34 cellular contexts compared by ENCODE assay signal in the genomic region with DNA sequence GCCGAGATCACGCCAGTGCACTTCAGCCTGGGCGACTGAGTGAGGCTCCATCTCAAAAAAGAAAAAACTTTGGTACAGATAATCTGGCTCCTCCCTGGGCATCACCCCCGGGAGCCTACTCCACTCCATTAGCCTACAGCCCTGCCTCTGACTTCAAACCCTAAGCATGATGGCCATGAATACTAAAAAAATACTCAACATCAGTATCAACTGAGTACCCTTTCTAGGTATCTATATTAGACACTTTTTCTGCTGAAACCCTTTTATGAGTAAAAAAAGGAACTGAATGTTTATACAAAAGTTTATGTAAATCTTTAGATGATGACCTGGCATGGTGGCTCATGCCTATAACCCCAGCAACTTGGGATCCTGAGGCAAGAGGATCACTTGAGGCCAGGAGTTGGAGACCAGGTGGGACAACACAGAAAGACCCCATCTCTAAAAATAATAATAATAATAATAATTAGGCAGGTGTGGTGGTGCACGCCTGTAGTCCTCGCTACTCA. TPM values are rescaled to one million over a fixed set of nuclear protein-coding genes. Genes with fewer than 3 reads are reported as not detected.
"Had no signal": no experiment of that assay in that cellular context is flagged by ENCODE, and none has a peak within 500 bp of the region (broad histone marks: within the 10 kb centered on the region; RNA-seq: fewer than 3 reads in every experiment).

No MANE protein-coding gene starts in this region.

- H3K27ac ChIP-seq: esophagus squamous epithelium, heart right ventricle, left lung, neural progenitor cell, prostate gland, right atrium auricular region, thoracic aorta, tibial nerve, upper lobe of right lung, vagina had no signal

- ATAC-seq: effector memory CD8-positive, alpha-beta T cell; heart right ventricle; left cardiac atrium; left lung; naive thymus-derived CD4-positive, alpha-beta T cell; sciatic nerve; upper lobe of right lung had no signal

- H3K27me3 ChIP-seq: left lung, neural progenitor cell, right atrium auricular region, tibial nerve, upper lobe of right lung, vagina had no signal

- DNase-seq: cortex of kidney; effector memory CD8-positive, alpha-beta T cell; erythroblast; esophagus squamous epithelium; foreskin melanocyte; glutamatergic neuron; heart right ventricle; hippocampal formation; left cardiac atrium; left lung; mesendoderm; midbrain; naive thymus-derived CD4-positive, alpha-beta T cell; stimulated activated CD4-positive, alpha-beta T cell treated with anti-CD3 and anti-CD28 coated beads, Interleukin-12 subunit alpha, Interleukin-12 subunit beta, amount 100 ng/mL, for 4 hours; stimulated activated CD4-positive, alpha-beta T cell treated with anti-CD3 and anti-CD28 coated beads, Interleukin-1b, Interleukin-23, amount 100 ng/mL, for 48 hours; stimulated activated CD4-positive, alpha-beta T cell treated with anti-CD3 and anti-CD28 coated beads, Interleukin-4, amount 100 ng/mL, for 1 hour; stimulated activated CD8-positive, alpha-beta memory T cell treated with anti-CD3 and anti-CD28 coated beads, Interleukin-4, amount 100 ng/mL, for 48 hours; upper lobe of right lung had no signal

- H3K4me3 ChIP-seq: esophagus squamous epithelium, heart right ventricle, left lung, neural progenitor cell, prostate gland, right atrium auricular region, smooth muscle cell, thoracic aorta, tibial nerve, upper lobe of right lung, vagina had no signal

- H3K4me3 Mint-ChIP-seq: nephron; neural progenitor cell; stimulated activated naive CD8-positive, alpha-beta T cell treated with anti-CD3 and anti-CD28 coated beads, Interleukin-15, Interleukin-2, amounts not matched to agents 100 ng/mL and 50 ng/mL, for 24 hours had no signal

- H2AFZ ChIP-seq: neural progenitor cell had no signal

- H3K4me1 Mint-ChIP-seq: neural progenitor cell had no signal

- H3K4me2 ChIP-seq: neural progenitor cell, smooth muscle cell had no signal

- H3K9me3 ChIP-seq: esophagus squamous epithelium, heart right ventricle, left lung, prostate gland, right atrium auricular region, thoracic aorta, tibial nerve, upper lobe of right lung, vagina had no signal

- H3K9ac ChIP-seq: neural progenitor cell had no signal

- H3K9me3 Mint-ChIP-seq: effector memory CD8-positive, alpha-beta T cell; naive thymus-derived CD4-positive, alpha-beta T cell; neural progenitor cell; stimulated activated naive CD8-positive, alpha-beta T cell treated with anti-CD3 and anti-CD28 coated beads, Interleukin-15, Interleukin-2, amounts not matched to agents 100 ng/mL and 50 ng/mL, for 24 hours had no signal

- H3K27ac Mint-ChIP-seq: naive thymus-derived CD4-positive, alpha-beta T cell; nephron; neural progenitor cell; stimulated activated naive CD8-positive, alpha-beta T cell treated with anti-CD3 and anti-CD28 coated beads, Interleukin-15, Interleukin-2, amounts not matched to agents 100 ng/mL and 50 ng/mL, for 24 hours had no signal

- H3K27me3 Mint-ChIP-seq: effector memory CD8-positive, alpha-beta T cell; naive thymus-derived CD4-positive, alpha-beta T cell had no signal

- H3K36me3 ChIP-seq: esophagus squamous epithelium, heart right ventricle, left lung, prostate gland, right atrium auricular region, thoracic aorta, tibial nerve, upper lobe of right lung, vagina had no signal

- H3K4me1 ChIP-seq: esophagus squamous epithelium, left lung, neural progenitor cell, prostate gland, right atrium auricular region, tibial nerve, upper lobe of right lung, vagina had no signal

RNA-seq across cellular contexts. Expression of a gene that starts 6.9 kb away (rescaled TPM):
- total RNA-seq: kidney epithelial cell, left cardiac atrium, lower leg skin, lung microvascular endothelial cell, right atrium auricular region, sciatic nerve, smooth muscle cell, thoracic aorta, tibial nerve, upper lobe of right lung had no signal

RNA-seq across cellular contexts. Expression of a gene that starts 19.9 kb away (rescaled TPM):
- total RNA-seq: dermis microvascular lymphatic vessel endothelial cell; esophagus squamous epithelium; heart right ventricle; kidney epithelial cell; left cardiac atrium; left lung; lower leg skin; lung microvascular endothelial cell; mucosa of gallbladder; naive thymus-derived CD4-positive, alpha-beta T cell; osteocyte; right atrium auricular region; sciatic nerve; smooth muscle cell; thoracic aorta; tibial nerve; upper lobe of right lung; vagina had no signal

RNA-seq across cellular contexts. Expression of a gene that starts 43.5 kb away (rescaled TPM):
- total RNA-seq: kidney epithelial cell, osteocyte had no signal

RNA-seq across cellular contexts. Expression of a gene that starts 55.0 kb away (rescaled TPM):
- total RNA-seq: dermis microvascular lymphatic vessel endothelial cell, heart right ventricle, kidney epithelial cell, left cardiac atrium, lower leg skin, lung microvascular endothelial cell, osteocyte, right atrium auricular region, smooth muscle cell, thoracic aorta, tibial nerve, vagina had no signal

RNA-seq across cellular contexts. Expression of a gene that starts 57.6 kb away (rescaled TPM):
- total RNA-seq: heart right ventricle; kidney epithelial cell; left lung; lung microvascular endothelial cell; naive thymus-derived CD4-positive, alpha-beta T cell; osteocyte; prostate gland; right atrium auricular region; smooth muscle cell; thoracic aorta; tibial nerve; vagina had no signal
